8 cellular contexts compared by ENCODE assay signal in the genomic region with DNA sequence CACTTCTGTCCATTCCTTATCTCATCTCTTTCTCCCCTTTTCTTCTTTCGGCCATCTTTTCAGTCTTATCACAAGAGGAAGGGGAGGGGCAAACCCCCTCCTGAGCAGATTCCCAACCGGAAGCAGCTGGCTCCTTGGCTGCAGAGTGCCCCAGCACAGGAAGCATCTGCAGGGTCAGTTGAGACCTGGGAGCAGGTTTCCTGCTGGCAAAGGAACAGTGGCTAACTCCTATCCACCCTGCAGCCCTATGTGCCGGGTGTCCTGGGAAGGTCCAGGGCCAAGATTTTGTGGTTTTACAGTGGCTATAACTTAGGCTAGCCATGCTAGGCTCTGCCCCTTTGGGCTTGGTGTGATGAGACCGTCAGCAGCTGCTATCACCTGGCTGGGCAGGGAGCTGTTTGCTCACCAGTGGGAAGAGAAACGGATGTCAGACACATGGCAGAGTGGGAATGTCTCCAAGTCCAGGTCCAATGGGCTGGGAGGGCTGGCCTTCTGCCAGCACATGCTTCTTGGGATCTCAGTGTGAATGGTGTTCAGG. TPM values are rescaled to one million over a fixed set of nuclear protein-coding genes. Genes with fewer than 3 reads are reported as not detected.
A peak's percentile ranks its signal among the peaks of the same experiment; 100 is the strongest.
DNase-seq lines count a peak whose midpoint lies in the region; ATAC-seq lines count a peak whose summit lies in the region.

No MANE protein-coding gene starts in this region.

- no peaks in the 10 kb centered on the region for H3K27me3 Mint-ChIP-seq in naive thymus-derived CD8-positive, alpha-beta T cell

- peak; percentile 33 for DNase-seq in H4 (ENCODE audit: low spot score)
- peak; percentile 2 for DNase-seq in NCI-H345 treated with DMSO at 0.1 percent for 48 hours (lab: John Stamatoyannopoulos, UW; ENCODE audit: unreplicated experiment)
- peak; percentile 86 to 98 for DNase-seq in dermis microvascular lymphatic vessel endothelial cell (ENCODE audit: low read depth in 2 of 2)
- peak in 1 of 10 donors; percentile 5 for DNase-seq in naive thymus-derived CD8-positive, alpha-beta T cell
- DNase-seq in NCI-H446 (lab: John Stamatoyannopoulos, UW), result no peak
- no peak for DNase-seq in activated naive CD4-positive, alpha-beta T cell treated with anti-CD3 and anti-CD28 coated beads, Interleukin-2, amount 50 U/mL, for 16 hours
- DNase-seq in pons (ENCODE audit: low spot score), result no peak
- no peak for DNase-seq in midbrain (lab: John Stamatoyannopoulos, UW)

- peak overlapping the region in 8 of 10 donors; percentile 11 to 64 (median 38) for H3K4me3 Mint-ChIP-seq in naive thymus-derived CD8-positive, alpha-beta T cell

- no peak for ATAC-seq in naive thymus-derived CD8-positive, alpha-beta T cell

- H3K27ac Mint-ChIP-seq in naive thymus-derived CD8-positive, alpha-beta T cell, result peak overlapping the region; percentile 63 to 91 (median 86)

- peaks cover 26 to 81% (median 64%) of the 10 kb centered on the region in 4 donors for H3K4me1 Mint-ChIP-seq in naive thymus-derived CD8-positive, alpha-beta T cell

- H3K9me3 Mint-ChIP-seq in naive thymus-derived CD8-positive, alpha-beta T cell, result no peaks in the 10 kb centered on the region

- peaks cover 0 to 46% (median 4%) of the 10 kb centered on the region in 3 donors for H3K36me3 Mint-ChIP-seq in naive thymus-derived CD8-positive, alpha-beta T cell

- POLR2A ChIA-PET in naive thymus-derived CD8-positive, alpha-beta T cell (lab: Charles Lee), result interaction anchor here (0.6 to 5.5 kb wide), 7 partner anchors 8 to 41 kb away, joined by 3 to 46 read pairs (median 5); no protein-coding TSS in a partner anchor

RNA-seq across cellular contexts. Expression of a gene that starts 40.4 kb away (rescaled TPM):
- 11.5 and 12.1 TPM in 2 replicates for total RNA-seq in H4 (2014; rRNA removed; shearing (Covaris generic))
- total RNA-seq in dermis microvascular lymphatic vessel endothelial cell, result 42.0 and 52.2 TPM in 2 replicates
- 10 to 100 TPM; 12.5 to 12.8 TPM for total RNA-seq in naive thymus-derived CD8-positive, alpha-beta T cell
- polyA plus RNA-seq in naive thymus-derived CD8-positive, alpha-beta T cell, result 1 to 10 TPM; 2.1 to 5.3 (median 3.2) TPM

Comparison
In these comparisons a context has a peak if more than half of its experiments do, and no peak if none do; other contexts are left out.
1. DNase-seq: peak in H4 (single experiment), NCI-H345 treated with DMSO at 0.1 percent for 48 hours (single experiment) and dermis microvascular lymphatic vessel endothelial cell (2 of 2); none in NCI-H446 (0 of 2), activated naive CD4-positive, alpha-beta T cell treated with anti-CD3 and anti-CD28 coated beads, Interleukin-2, amount 50 U/mL, for 16 hours (single experiment), pons (single experiment) and midbrain (single experiment).